8 cellular contexts compared by ENCODE assay signal in genomic region chr12:54749191-54749818, GRCh38.
A peak's percentile ranks its signal among the peaks of the same experiment; 100 is the strongest.
DNase-seq lines count a peak whose midpoint lies in the region; ATAC-seq and TF ChIP-seq lines count a peak whose summit lies in the region.

No MANE protein-coding gene starts in this region.

- H3K27me3 ChIP-seq in thyroid gland: no peaks in the 10 kb centered on the region

- no peaks in the 10 kb centered on the region for H3K36me3 Mint-ChIP-seq in MCF 10A (ENCODE audit: insufficient read depth, unreplicated experiment)

- DNase-seq in D341Med (ENCODE audit: low spot score) (peak; percentile 49), HT1080 (ENCODE audit: low read depth) (peak; percentile 5), SHP77 treated with DMSO at 0.1 percent for 48 hours (lab: John Stamatoyannopoulos, UW) (peak; percentile 7), MCF 10A (ENCODE audit: unreplicated experiment) (peak; percentile 64), left colon (no peak), thyroid gland (peak in 1 of 2 donors; percentile 6)

- H3K9me3 Mint-ChIP-seq in MCF 10A (ENCODE audit: unreplicated experiment): no peaks in the 10 kb centered on the region

- TF ChIP-seq CTCF in MCF 10A (IDR thresholded peaks at IDR 0.05; ENCODE audit: unreplicated experiment) (peak; percentile 64), thyroid gland (IDR thresholded peaks at IDR 0.05) (peak; percentile 33 to 79 (median 64))

- intact Hi-C loops in MCF 10A (cut with micrococcal nuclease) (loop anchor here (1.0 to 2.0 kb wide), 3 partner anchors 47 to 209 kb away; partner anchors contain the start of gene MUCL1), left colon (cut with DNase I, micrococcal nuclease) (loop anchor here in 1 of 2 donors (5.0 kb wide), 1 partner anchor 208 kb away; no protein-coding TSS in a partner anchor), thyroid gland (cut with DNase I) (loop anchor here (5.0 kb wide), 1 partner anchor 208 kb away; no protein-coding TSS in a partner anchor)

- no peak overlapping the region for H3K27ac Mint-ChIP-seq in MCF 10A (ENCODE audit: low read depth, unreplicated experiment)

- WGBS in thyroid gland, 2 donors: 26 to 28% methylated on average over 5 of the region's 5 CpGs

- no peaks in the 10 kb centered on the region for H3K4me1 Mint-ChIP-seq in MCF 10A (ENCODE audit: insufficient read depth, unreplicated experiment)

- H3K27me3 Mint-ChIP-seq in MCF 10A (ENCODE audit: insufficient read depth, unreplicated experiment): peaks cover 45% of the 10 kb centered on the region

- no TSS peak for BruUV-seq in MCF 10A (replicated peaks; lab: Mats Ljungman, UMichigan)

- no peak overlapping the region for H3K27ac ChIP-seq in thyroid gland

- H3K36me3 ChIP-seq in thyroid gland: no peaks in the 10 kb centered on the region

- TF ChIP-seq POLR2A in thyroid gland (IDR thresholded peaks at IDR 0.05): no peak

- H3K4me1 ChIP-seq in thyroid gland: no peaks in the 10 kb centered on the region

- H3K4me3 ChIP-seq in thyroid gland (replicated peaks in 1 of 3): no peak overlapping the region

- ATAC-seq in GM18870 (IDR thresholded peaks at IDR 0.05; ENCODE audit: unreplicated experiment): peak; percentile 68
- peak; percentile 34 for ATAC-seq in left colon
- ATAC-seq in HG02610 (IDR thresholded peaks at IDR 0.05; ENCODE audit: unreplicated experiment): no peak

- no peak overlapping the region for H3K4me3 Mint-ChIP-seq in MCF 10A (ENCODE audit: unreplicated experiment)

- CTCF ChIA-PET in MCF 10A (lab: Yijun Ruan, JAX): interaction anchor here (0.5 to 4.4 kb wide), 62 partner anchors 9 to 390 kb away, joined by 3 to 116 read pairs (median 4); partner anchors contain the start of gene MUCL1

- no peaks in the 10 kb centered on the region for H3K9me3 ChIP-seq in thyroid gland

- POLR2A ChIA-PET in MCF 10A (lab: Yijun Ruan, JAX): no interaction called here

Comparison
In these comparisons a context has a peak if more than half of its experiments do, and no peak if none do; other contexts are left out.
1. DNase-seq: peak in D341Med (single experiment), HT1080 (single experiment), SHP77 treated with DMSO at 0.1 percent for 48 hours (single experiment) and MCF 10A (single experiment); none in left colon (0 of 2).